8 cellular contexts compared by ENCODE assay signal in genomic region chr19:55600336-55601028, GRCh38. TPM values are rescaled to one million over a fixed set of nuclear protein-coding genes. Genes with fewer than 3 reads are reported as not detected.
DNase-seq lines count a peak whose midpoint lies in the region; ATAC-seq and TF ChIP-seq lines count a peak whose summit lies in the region.

No MANE protein-coding gene starts in this region.

- no peak for TF ChIP-seq CTCF in ascending aorta (IDR thresholded peaks at IDR 0.05)

- peak overlapping the region; percentile 99 to 100 for H3K27ac ChIP-seq in ascending aorta

- ATAC-seq in GM18511 (IDR thresholded peaks at IDR 0.05; ENCODE audit: unreplicated experiment) (peak; percentile 5), HG03175 (IDR thresholded peaks at IDR 0.05; ENCODE audit: unreplicated experiment) (peak; percentile 2)

- DNase-seq in Ammon's horn (ENCODE audit: low spot score) (peak; percentile 77), NCI-H69 (lab: John Stamatoyannopoulos, UW) (peak; percentile 99), ascending aorta (ENCODE audit: low spot score in 2 of 2) (no peak), iPS-NIHi7 (ENCODE audit: extremely low spot score) (peak; percentile 67), HPDE6-E6E7 (ENCODE audit: extremely low spot score) (no peak)
- DNase-seq in stimulated activated CD4-positive, alpha-beta T cell treated with anti-CD3 and anti-CD28 coated beads, Interleukin-4, amount 100 ng/mL, for 1 hour, result peak; percentile 70

- H3K9me3 ChIP-seq in ascending aorta, result no peaks in the 10 kb centered on the region

- peak overlapping the region; percentile 82 to 89 for H3K4me3 ChIP-seq in ascending aorta

- intact Hi-C loops in ascending aorta (cut with DNase I), result loop anchor here (10.0 kb wide), 1 partner anchor 316 kb away; the partner anchor contains the start of genes BRSK1 and HSPBP1

- no peaks in the 10 kb centered on the region for H3K27me3 ChIP-seq in ascending aorta

- H3K4me1 ChIP-seq in ascending aorta, result peaks cover 3 to 6% of the 10 kb centered on the region in 2 donors

- H3K36me3 ChIP-seq in ascending aorta, result peaks cover 4 to 16% of the 10 kb centered on the region in 2 donors

RNA-seq across cellular contexts. Expression of gene ZNF524, which starts 0.4 kb away (rescaled TPM):
- total RNA-seq in ascending aorta, result 28.6 TPM

RNA-seq across cellular contexts. Expression of gene FIZ1, which starts 1.2 kb away (rescaled TPM):
- 30.5 TPM for total RNA-seq in ascending aorta

RNA-seq across cellular contexts. Expression of gene ZNF865, which starts 5.0 kb away (rescaled TPM):
- 22.0 TPM for total RNA-seq in ascending aorta

RNA-seq across cellular contexts. Expression of gene ZNF579, which starts 19.8 kb away (rescaled TPM):
- 14.2 TPM for total RNA-seq in ascending aorta

RNA-seq across cellular contexts. Expression of gene ZNF784, which starts 23.9 kb away (rescaled TPM):
- total RNA-seq in ascending aorta, result 14.7 TPM

Comparison
In these comparisons a context has a peak if more than half of its experiments do, and no peak if none do; other contexts are left out.
1. DNase-seq: peak in Ammon's horn (single experiment), NCI-H69 (single experiment), iPS-NIHi7 (single experiment) and stimulated activated CD4-positive, alpha-beta T cell treated with anti-CD3 and anti-CD28 coated beads, Interleukin-4, amount 100 ng/mL, for 1 hour (single experiment); none in ascending aorta (0 of 2) and HPDE6-E6E7 (single experiment).